ENCODE assay signal across 24 cellular contexts in the genomic region with DNA sequence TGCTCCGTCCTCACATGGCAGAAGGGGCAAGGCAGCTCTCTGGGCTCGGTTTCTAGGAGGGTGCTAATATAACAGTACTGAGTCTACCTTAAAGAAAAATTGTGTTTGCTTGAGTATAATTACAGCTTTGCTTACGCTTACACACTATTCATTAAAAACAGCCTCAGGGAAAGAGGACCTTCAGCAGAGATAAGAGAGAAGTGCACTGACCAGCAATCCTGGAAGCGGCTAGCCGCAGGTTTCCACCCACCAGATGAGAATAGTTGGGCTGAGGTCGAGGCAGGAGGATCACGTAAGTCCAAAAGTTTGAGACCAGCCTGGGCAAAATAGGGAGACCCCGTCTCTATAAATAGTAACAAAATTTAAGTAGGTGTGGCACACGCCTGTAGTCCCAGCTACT.
"Had no signal": no experiment of that assay in that cellular context is flagged by ENCODE, and none has a peak within 500 bp of the region (broad histone marks: within the 10 kb centered on the region; RNA-seq: fewer than 3 reads in every experiment).

No MANE protein-coding gene starts in this region.

- H3K4me3 Mint-ChIP-seq: activated CD4-positive, alpha-beta T cell treated with anti-CD3 and anti-CD28 coated beads for 36 hours; activated T-cell treated with anti-CD3 and anti-CD28 coated beads, Interleukin-2, amount 50 U/mL, for 24 hours; activated T-helper 17 cell treated with anti-CD3 and anti-CD28 coated beads, Interleukin-2, amount 50 U/mL, for 72 hours; central memory CD8-positive, alpha-beta T cell; endodermal cell; naive thymus-derived CD4-positive, alpha-beta T cell; neural progenitor cell; stimulated activated naive B cell treated with anti-CD40 and anti-IgM and Interleukin-4, amounts not matched to agents 10 μg/mL and 1 μg/mL and 100 μg/mL, for 72 hours; WTC11 had no signal

- H3K27me3 ChIP-seq: breast epithelium, colonic mucosa, gastroesophageal sphincter, neural progenitor cell, sigmoid colon, testis had no signal

- H3K4me2 ChIP-seq: neural progenitor cell, smooth muscle cell had no signal

- H2AFZ ChIP-seq: neural progenitor cell had no signal

- H3K9me3 ChIP-seq: breast epithelium, colonic mucosa, gastroesophageal sphincter, left ventricle myocardium inferior, sigmoid colon, testis had no signal

- H3K36me3 Mint-ChIP-seq: activated naive CD4-positive, alpha-beta T cell treated with anti-CD3 and anti-CD28 coated beads, Interleukin-2, amount 50 U/mL, for 72 hours; neural progenitor cell; WTC11 had no signal

- H3K27me3 Mint-ChIP-seq: activated CD4-positive, alpha-beta T cell treated with anti-CD3 and anti-CD28 coated beads for 36 hours; activated T-cell treated with anti-CD3 and anti-CD28 coated beads, Interleukin-2, amount 50 U/mL, for 24 hours; activated T-helper 17 cell treated with anti-CD3 and anti-CD28 coated beads, Interleukin-2, amount 50 U/mL, for 72 hours; central memory CD8-positive, alpha-beta T cell; stimulated activated naive B cell treated with anti-CD40 and anti-IgM and Interleukin-4, amounts not matched to agents 10 μg/mL and 1 μg/mL and 100 μg/mL, for 72 hours had no signal

- H3K27ac Mint-ChIP-seq: activated CD4-positive, alpha-beta T cell treated with anti-CD3 and anti-CD28 coated beads for 36 hours; activated T-cell treated with anti-CD3 and anti-CD28 coated beads, Interleukin-2, amount 50 U/mL, for 24 hours; activated T-helper 17 cell treated with anti-CD3 and anti-CD28 coated beads, Interleukin-2, amount 50 U/mL, for 72 hours; endodermal cell; naive thymus-derived CD4-positive, alpha-beta T cell; neural progenitor cell; stimulated activated naive B cell treated with anti-CD40 and anti-IgM and Interleukin-4, amounts not matched to agents 10 μg/mL and 1 μg/mL and 100 μg/mL, for 72 hours; WTC11 had no signal

- H3K9me3 Mint-ChIP-seq: activated naive CD4-positive, alpha-beta T cell treated with anti-CD3 and anti-CD28 coated beads, Interleukin-2, amount 50 U/mL, for 72 hours; activated T-cell treated with anti-CD3 and anti-CD28 coated beads, Interleukin-2, amount 50 U/mL, for 24 hours; activated T-helper 17 cell treated with anti-CD3 and anti-CD28 coated beads, Interleukin-2, amount 50 U/mL, for 72 hours; central memory CD8-positive, alpha-beta T cell; endodermal cell; neural progenitor cell; WTC11 had no signal

- H3K4me3 ChIP-seq: breast epithelium, colonic mucosa, gastroesophageal sphincter, left ventricle myocardium inferior, neural progenitor cell, sigmoid colon, smooth muscle cell, testis had no signal

- ATAC-seq: activated CD4-positive, alpha-beta T cell treated with anti-CD3 and anti-CD28 coated beads for 36 hours; activated naive CD4-positive, alpha-beta T cell treated with anti-CD3 and anti-CD28 coated beads, Interleukin-2, amount 50 U/mL, for 72 hours; activated T-helper 17 cell treated with anti-CD3 and anti-CD28 coated beads, Interleukin-2, amount 50 U/mL, for 72 hours; gastroesophageal sphincter; naive thymus-derived CD4-positive, alpha-beta T cell; stimulated activated naive B cell treated with anti-CD40 and anti-IgM and Interleukin-4, amounts not matched to agents 10 μg/mL and 1 μg/mL and 100 μg/mL, for 72 hours; WTC11 had no signal

- H3K9ac ChIP-seq: neural progenitor cell had no signal

- H3K4me1 Mint-ChIP-seq: activated CD4-positive, alpha-beta T cell treated with anti-CD3 and anti-CD28 coated beads for 36 hours; activated T-helper 17 cell treated with anti-CD3 and anti-CD28 coated beads, Interleukin-2, amount 50 U/mL, for 72 hours; central memory CD8-positive, alpha-beta T cell; endodermal cell; naive thymus-derived CD4-positive, alpha-beta T cell; neural progenitor cell had no signal

- H3K4me1 ChIP-seq: breast epithelium, colonic mucosa, gastroesophageal sphincter, left ventricle myocardium inferior, neural progenitor cell, sigmoid colon, testis had no signal

- DNase-seq: activated CD4-positive, alpha-beta T cell treated with anti-CD3 and anti-CD28 coated beads for 36 hours; activated CD4-positive, alpha-beta T cell treated with anti-CD3 and anti-CD28 coated beads, Interleukin-2, amount 50 U/mL, for 4 hours; activated CD8-positive, alpha-beta memory T cell treated with anti-CD3 and anti-CD28 coated beads for 24 hours; activated CD8-positive, alpha-beta memory T cell treated with anti-CD3 and anti-CD28 coated beads, Interleukin-2, amount 50 U/mL, for 4 hours; activated T-cell treated with anti-CD3 and anti-CD28 coated beads, Interleukin-2, amount 50 U/mL, for 24 hours; colonic mucosa; endodermal cell; hypothalamus; left ventricle myocardium inferior; naive thymus-derived CD4-positive, alpha-beta T cell; retina; sigmoid colon; stimulated activated CD4-positive, alpha-beta T cell treated with anti-CD3 and anti-CD28 coated beads, Interleukin-15, amount 100 ng/mL, for 24 hours; stimulated activated naive B cell treated with anti-CD40 and anti-IgM and Interleukin-4, amounts not matched to agents 10 μg/mL and 1 μg/mL and 100 μg/mL, for 72 hours; testis had no signal

- H3K27ac ChIP-seq: breast epithelium, colonic mucosa, epithelial cell of prostate, gastroesophageal sphincter, left ventricle myocardium inferior, neural progenitor cell, sigmoid colon, testis had no signal

- H3K36me3 ChIP-seq: breast epithelium, colonic mucosa, neural progenitor cell had no signal
